7 cellular contexts compared by ENCODE assay signal in the genomic region with DNA sequence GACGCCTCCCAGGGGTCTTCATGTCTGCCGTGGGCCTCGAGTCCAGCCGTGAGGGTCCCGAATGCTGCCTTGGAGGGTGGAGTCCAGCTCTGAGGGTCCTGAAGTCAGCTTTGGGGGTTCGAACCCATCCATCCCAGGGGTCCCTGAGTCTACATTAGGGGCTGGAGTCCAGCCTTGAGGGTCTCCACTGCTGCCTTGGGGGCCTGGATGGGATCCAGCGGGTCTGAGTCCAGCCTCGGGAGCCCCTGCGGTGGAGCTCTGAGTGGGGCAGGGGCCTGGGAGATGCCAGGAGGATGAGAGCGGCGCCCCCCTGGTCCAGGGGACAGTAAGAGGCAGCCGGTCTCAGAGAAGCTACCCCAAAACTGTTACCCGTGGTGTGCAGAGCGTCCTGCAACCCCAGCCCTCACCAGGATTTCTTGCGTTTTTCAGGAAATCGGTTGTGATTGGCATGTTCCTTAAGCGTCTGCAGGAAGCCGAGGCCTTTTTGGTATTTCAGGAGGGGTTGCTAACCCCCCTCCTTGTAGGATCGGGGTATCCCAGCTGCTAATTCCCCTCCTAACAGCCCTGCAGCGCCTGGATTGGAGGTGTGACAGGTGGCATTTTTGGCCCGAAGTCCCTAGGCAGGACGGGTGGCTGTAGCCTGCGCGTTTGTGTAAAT. TPM values are rescaled to one million over a fixed set of nuclear protein-coding genes. Genes with fewer than 3 reads are reported as not detected.
DNase-seq lines count a peak whose midpoint lies in the region; ATAC-seq, FAIRE-seq and TF ChIP-seq lines count a peak whose summit lies in the region.

No MANE protein-coding gene starts in this region.

- ATAC-seq in K562 (no peak), HepG2 (no peak), GM21786 (IDR thresholded peaks at IDR 0.05; ENCODE audit: unreplicated experiment) (no peak), HG02840 (IDR thresholded peaks at IDR 0.05; ENCODE audit: low FRiP score, unreplicated experiment) (no peak)

- intact Hi-C loops in K562 (cut with micrococcal nuclease): loop anchor here (10.0 kb wide), 1 partner anchor 65 kb away; the partner anchor contains the start of gene PPP2R3B
- intact Hi-C loops in HepG2 (cut with micrococcal nuclease; ENCODE audit: unreplicated experiment): loop anchor here (10.0 kb wide), 1 partner anchor 55 kb away; no protein-coding TSS in a partner anchor

- no peak for TF ChIP-seq RAD21 in K562 (CRISPR knock-in tag; conservative IDR thresholded peaks at IDR 0.05 in 1 of 2, IDR thresholded peaks at IDR 0.05 in 1 of 2)
- TF ChIP-seq RAD21 in HepG2 (CRISPR knock-in tag; IDR thresholded peaks at IDR 0.05): no peak

- TF ChIP-seq POLR2A in K562 (conservative IDR thresholded peaks at IDR 0.05) (no peak), HepG2 (IDR thresholded peaks at IDR 0.05; ENCODE audit: insufficient read depth in 1 of 2, low read depth in 2 of 2, low read length in 2 of 2) (no peak)

- H3K9me1 ChIP-seq in K562 (ENCODE audit: control insufficient read depth, insufficient read depth, low read length): no peaks in the 10 kb centered on the region

- peak overlapping the region; percentile 48; the same call in 1 of the 2 replicates for H3K4me2 ChIP-seq in KMS-11
- peak overlapping the region; percentile 73 for H3K4me2 ChIP-seq in K562 (ENCODE audit: insufficient read depth, low read length)
- peak overlapping the region; percentile 92 for H3K4me2 ChIP-seq in HepG2 (ENCODE audit: low read depth, low read length)

- TF ChIP-seq CTCF in KMS-11 (conservative IDR thresholded peaks at IDR 0.05; ENCODE audit: low read depth, low read length) (no peak), K562 (IDR thresholded peaks at IDR 0.05 in 2 of 3, conservative IDR thresholded peaks at IDR 0.05 in 1 of 3; ENCODE audit: insufficient read depth in 2 of 3, low read depth in 1 of 3, low read length in 3 of 3) (no peak), HepG2 (CRISPR knock-in tag; IDR thresholded peaks at IDR 0.05) (no peak)

- no TSS peak for BruUV-seq in K562 (replicated peaks; lab: Mats Ljungman, UMichigan)
- TSS peak; percentile 28 for BruUV-seq in HepG2 (replicated peaks; lab: Mats Ljungman, UMichigan)

- H3K27ac ChIP-seq in KMS-11 (no peak overlapping the region), K562 (ENCODE audit: extremely low read depth, low read depth, low read length) (peak overlapping the region; percentile 87; the same call in 2 of the 3 replicates), HepG2 (ENCODE audit: extremely low read length, insufficient read depth, low read length) (no peak overlapping the region), thymus (ENCODE audit: low read depth) (no peak overlapping the region)

- H3K9me3 ChIP-seq in K562 (replicated peaks; ENCODE audit: control insufficient read depth, insufficient read depth, low read depth, low read length): no peaks in the 10 kb centered on the region
- no peaks in the 10 kb centered on the region for H3K9me3 ChIP-seq in HepG2 (ENCODE audit: low read length)
- no peaks in the 10 kb centered on the region for H3K9me3 ChIP-seq in thymus (ENCODE audit: control insufficient read depth)

- CTCF ChIA-PET in K562 (lab: Yijun Ruan, JAX; ENCODE audit: low intra/inter-chr PET ratio): no interaction called here
- CTCF ChIA-PET in HepG2 (lab: Yijun Ruan, JAX; ENCODE audit: low intra/inter-chr PET ratio, low total read pairs): no interaction called here

- FAIRE-seq in K562 (lab: Jason Lieb, UNC) (no peak), HepG2 (lab: Jason Lieb, UNC) (no peak)

- H3K9ac ChIP-seq in KMS-11 (peak overlapping the region; percentile 81; the same call in 1 of the 2 replicates), K562 (ENCODE audit: insufficient read depth in 1 of 2, low read depth in 2 of 2, low read length in 2 of 2) (peak overlapping the region; percentile 87 to 95), HepG2 (ENCODE audit: insufficient read depth, low read depth, low read length) (peak overlapping the region; percentile 92)

- in situ Hi-C loops in K562 (cut with MboI) (no loop called here), HepG2 (cut with HindIII; ENCODE audit: extremely low pct_ligation_motif_present, low pct_unique_long_range_greater_than_20kb) (no loop called here)

- H2AFZ ChIP-seq in KMS-11 (ENCODE audit: low read depth) (no peak overlapping the region), K562 (ENCODE audit: low read depth, low read length) (no peak overlapping the region), HepG2 (ENCODE audit: low read length) (no peak overlapping the region)

- DNase-seq in K562 (ENCODE audit: extremely low read depth in 1 of 4, low spot score in 3 of 4): peak in 1 of 4 experiments; percentile 25
- DNase-seq in HepG2 (ENCODE audit: low spot score): no peak
- no peak for DNase-seq in cerebellar nuclear complex (lab: John Stamatoyannopoulos, UW)

- POLR2A ChIA-PET in K562 (lab: Yijun Ruan, JAX): no interaction called here
- POLR2A ChIA-PET in HepG2 (lab: Yijun Ruan, JAX): no interaction called here

- no peaks in the 10 kb centered on the region for H3K27me3 ChIP-seq in KMS-11 (ENCODE audit: insufficient read depth, low read depth)
- no peaks in the 10 kb centered on the region for H3K27me3 ChIP-seq in K562 (ENCODE audit: control insufficient read depth in 2 of 2, insufficient read depth in 2 of 2, low read length in 2 of 2)
- H3K27me3 ChIP-seq in HepG2 (ENCODE audit: control insufficient read depth in 1 of 2, insufficient read depth in 2 of 2, low read length in 2 of 2): no peaks in the 10 kb centered on the region
- H3K27me3 ChIP-seq in thymus (ENCODE audit: control insufficient read depth, insufficient read depth): no peaks in the 10 kb centered on the region

- no peak for TF ChIP-seq EP300 in K562 (IDR thresholded peaks at IDR 0.05; ENCODE audit: low read length)
- no peak for TF ChIP-seq EP300 in HepG2 (IDR thresholded peaks at IDR 0.05; ENCODE audit: low read depth in 2 of 2, low read length in 2 of 2)
- no peak for TF ChIP-seq EP300 in HepG2 (CRISPR knock-in tag; IDR thresholded peaks at IDR 0.05; ENCODE audit: borderline replicate concordance)

- WGBS in K562 (ENCODE audit: insufficient coverage, low coverage, missing lambda C conversion rate): 2% methylated on average over 18 of the region's 24 CpGs
- WGBS in HepG2 (ENCODE audit: low lambda C conversion rate): 8% methylated on average over 12 of the region's 24 CpGs
- 6% methylated on average over 24 of the region's 24 CpGs for WGBS in thymus

- H4K20me1 ChIP-seq in KMS-11 (ENCODE audit: insufficient read depth): no peaks in the 10 kb centered on the region
- H4K20me1 ChIP-seq in K562 (replicated peaks; ENCODE audit: control insufficient read depth, insufficient read depth, low read length): no peaks in the 10 kb centered on the region
- peaks cover 6% of the 10 kb centered on the region; the same call in 1 of the 2 replicates for H4K20me1 ChIP-seq in HepG2 (ENCODE audit: insufficient read depth, low read length)

- no peaks in the 10 kb centered on the region for H3K79me2 ChIP-seq in KMS-11 (ENCODE audit: insufficient read depth, low read depth)
- H3K79me2 ChIP-seq in K562 (ENCODE audit: control insufficient read depth, insufficient read depth, low read length): peaks cover 30% of the 10 kb centered on the region
- peaks cover 9% of the 10 kb centered on the region for H3K79me2 ChIP-seq in HepG2 (ENCODE audit: insufficient read depth, low read length)

- H3K4me1 ChIP-seq in KMS-11 (ENCODE audit: low read depth, poor library complexity, severe bottlenecking) (no peaks in the 10 kb centered on the region), K562 (replicated peaks in 1 of 2; ENCODE audit: control insufficient read depth in 2 of 2, insufficient read depth in 2 of 2, low read length in 2 of 2) (peaks cover 5 to 39% of the 10 kb centered on the region in 2 experiments; a peak in 4 of 5 replicates), HepG2 (ENCODE audit: insufficient read depth, low read length) (peaks cover 39% of the 10 kb centered on the region), thymus (ENCODE audit: control insufficient read depth, insufficient read depth, low read length) (peaks cover 14% of the 10 kb centered on the region)

- no peak overlapping the region for H3K4me3 ChIP-seq in KMS-11 (IDR thresholded peaks at IDR 0.05; ENCODE audit: insufficient read depth, low read depth, low read length)
- peak overlapping the region; percentile 75 for H3K4me3 ChIP-seq in K562
- H3K4me3 ChIP-seq in HepG2 (replicated peaks in 1 of 3; ENCODE audit: insufficient read depth in 1 of 3, low read depth in 2 of 3, low read length in 3 of 3): peak overlapping the region; percentile 73 to 88 (median 83)
- H3K4me3 ChIP-seq in thymus (ENCODE audit: low read length): peak overlapping the region; percentile 99

- H3K36me3 ChIP-seq in KMS-11 (ENCODE audit: insufficient read depth) (no peaks in the 10 kb centered on the region), K562 (ENCODE audit: control insufficient read depth, insufficient read depth, low read length) (peaks cover 11% of the 10 kb centered on the region; the same call in 2 of the 3 replicates), HepG2 (replicated peaks in 1 of 2; ENCODE audit: control insufficient read depth in 1 of 2, insufficient read depth in 2 of 2, low read length in 2 of 2) (peaks cover 3 to 15% of the 10 kb centered on the region in 2 experiments; a peak in 3 of 5 replicates), thymus (ENCODE audit: control insufficient read depth, insufficient read depth) (peaks cover 16% of the 10 kb centered on the region)

RNA-seq across cellular contexts. Expression of gene GTPBP6, which starts 1.7 kb away (rescaled TPM):
- 8.2 and 16.9 TPM in 2 replicates for total RNA-seq in K562 (2011; cell fraction: chromatin; rRNA removed; ENCODE audit: low replicate concordance)
- total RNA-seq in K562 (2011; cell fraction: nucleolus; rRNA removed): 12.7 and 13.9 TPM in 2 replicates
- total RNA-seq in K562 (2011; cell fraction: nucleoplasm; rRNA removed): 7.4 and 11.1 TPM in 2 replicates
- total RNA-seq in K562 (2014; rRNA removed): 28.6 and 34.9 TPM in 2 replicates
- total RNA-seq in K562 (2014; rRNA removed; fragmentation: Illumina TruSeq; extraction: Trizol): 1.8 and 2.7 TPM in 2 replicates
- 11.6 and 13.3 TPM in 2 replicates for total RNA-seq in K562 (2015; rRNA removed; fragmentation: Illumina TruSeq; extraction: Trizol)
- 34.1 and 35.2 TPM in 2 replicates for total RNA-seq in K562 (2021)
- 8.0 and 13.2 TPM in 2 replicates for polyA plus RNA-seq in K562 (2011; rRNA removed)
- 11.9 and 25.0 TPM in 2 replicates for polyA plus RNA-seq in K562 (2011; cell fraction: cytosol; rRNA removed)
- polyA plus RNA-seq in K562 (2011; cell fraction: nucleus; rRNA removed): 21.1 and 25.4 TPM in 2 replicates
- polyA plus RNA-seq in K562 (2012): 18.5 and 21.7 TPM in 2 replicates
- polyA plus RNA-seq in K562 (2014; fragmentation: Illumina TruSeq; extraction: Trizol): 4.7 and 14.6 TPM in 2 replicates
- polyA plus RNA-seq in K562 (2014; fragmentation: Nextera tagmentation; extraction: Ambion mirVana): under 1 TPM; 0.24 to 0.50 TPM
- polyA plus RNA-seq in K562 (2014; rRNA removed): 23.7 and 26.4 TPM in 2 replicates
- polyA minus RNA-seq in K562 (2011; rRNA and poly(A)+ RNA removed): 4.6 and 6.0 TPM in 2 replicates
- 8.3 and 9.6 TPM in 2 replicates for polyA minus RNA-seq in K562 (2011; cell fraction: cytosol; rRNA and poly(A)+ RNA removed)
- polyA minus RNA-seq in K562 (2011; cell fraction: nucleus; rRNA and poly(A)+ RNA removed): 5.1 and 5.6 TPM in 2 replicates
- total RNA-seq in HepG2 (2016; rRNA removed; fragmentation: Illumina TruSeq; extraction: Trizol): 35.6 and 39.6 TPM in 2 replicates
- 33.9 and 34.6 TPM in 2 replicates for total RNA-seq in HepG2 (2016; cell fraction: cytosol; rRNA removed; fragmentation: Illumina TruSeq; extraction: Trizol; ENCODE audit: low read depth)
- 32.3 and 41.0 TPM in 2 replicates for total RNA-seq in HepG2 (2016; cell fraction: insoluble cytoplasmic fraction; rRNA removed; fragmentation: Illumina TruSeq; extraction: Trizol)
- total RNA-seq in HepG2 (2016; cell fraction: membrane; rRNA removed; fragmentation: Illumina TruSeq; extraction: Trizol): 50.6 and 52.4 TPM in 2 replicates
- total RNA-seq in HepG2 (2016; cell fraction: nucleus; rRNA removed; fragmentation: Illumina TruSeq; extraction: Trizol): 17.0 and 20.4 TPM in 2 replicates
- 20.2 and 22.1 TPM in 2 replicates for polyA plus RNA-seq in HepG2 (2011; rRNA removed)
- 18.4 and 31.3 TPM in 2 replicates for polyA plus RNA-seq in HepG2 (2011; cell fraction: cytosol; rRNA removed)
- 29.4 and 36.8 TPM in 2 replicates for polyA plus RNA-seq in HepG2 (2011; cell fraction: nucleus; rRNA removed)
- 16.6 and 18.3 TPM in 2 replicates for polyA plus RNA-seq in HepG2 (2012)
- 46.6 and 50.3 TPM in 2 replicates for polyA plus RNA-seq in HepG2 (2016; cell fraction: cytosol; fragmentation: Illumina TruSeq; extraction: Trizol; ENCODE audit: low read depth)
- 38.1 and 42.7 TPM in 2 replicates for polyA plus RNA-seq in HepG2 (2016; cell fraction: insoluble cytoplasmic fraction; fragmentation: Illumina TruSeq; extraction: Trizol; ENCODE audit: low read depth)
- 50.6 and 54.4 TPM in 2 replicates for polyA plus RNA-seq in HepG2 (2016; cell fraction: membrane; fragmentation: Illumina TruSeq; extraction: Trizol; ENCODE audit: low read depth)
- 41.5 and 48.9 TPM in 2 replicates for polyA plus RNA-seq in HepG2 (2016; cell fraction: nucleus; fragmentation: Illumina TruSeq; extraction: Trizol; ENCODE audit: insufficient read depth, low read depth)
- 14.7 and 27.7 TPM in 2 replicates for polyA minus RNA-seq in HepG2 (2011; rRNA and poly(A)+ RNA removed; ENCODE audit: low replicate concordance)
- polyA minus RNA-seq in HepG2 (2011; cell fraction: cytosol; rRNA and poly(A)+ RNA removed): 10.6 and 14.2 TPM in 2 replicates
- 4.7 and 7.2 TPM in 2 replicates for polyA minus RNA-seq in HepG2 (2011; cell fraction: nucleus; rRNA and poly(A)+ RNA removed)
- 64.9 TPM for polyA plus RNA-seq in thymus

RNA-seq across cellular contexts. Expression of gene PLCXD1, which starts 39.1 kb away (rescaled TPM):
- 52.4 and 139 TPM in 2 replicates for total RNA-seq in K562 (2011; cell fraction: chromatin; rRNA removed; ENCODE audit: low replicate concordance)
- total RNA-seq in K562 (2011; cell fraction: nucleolus; rRNA removed): 83.4 and 116 TPM in 2 replicates
- total RNA-seq in K562 (2011; cell fraction: nucleoplasm; rRNA removed): 77.7 and 93.6 TPM in 2 replicates
- total RNA-seq in K562 (2014; rRNA removed) (43.8 and 63.8 TPM in 2 replicates), K562 (2014; rRNA removed; fragmentation: Illumina TruSeq; extraction: Trizol) (10.8 and 12.2 TPM in 2 replicates), K562 (2015; rRNA removed; fragmentation: Illumina TruSeq; extraction: Trizol) (26.0 and 27.3 TPM in 2 replicates), K562 (2021) (50.5 and 52.6 TPM in 2 replicates), HepG2 (2016; rRNA removed; fragmentation: Illumina TruSeq; extraction: Trizol) (87.7 and 111 TPM in 2 replicates)
- polyA plus RNA-seq in K562 (2011; rRNA removed) (39.5 and 63.7 TPM in 2 replicates), K562 (2014; fragmentation: Illumina TruSeq; extraction: Trizol) (40.7 and 60.2 TPM in 2 replicates), K562 (2014; fragmentation: Nextera tagmentation; extraction: Ambion mirVana) (1 to 10 TPM; 6.0 to 6.2 TPM), K562 (2014; rRNA removed) (57.0 and 60.2 TPM in 2 replicates), HepG2 (2011; rRNA removed) (153 and 202 TPM in 2 replicates), thymus (11.7 TPM)
- polyA plus RNA-seq in K562 (2011; cell fraction: cytosol; rRNA removed): 70.2 and 75.4 TPM in 2 replicates
- polyA plus RNA-seq in K562 (2011; cell fraction: nucleus; rRNA removed): 99.5 and 137 TPM in 2 replicates
- 42.8 and 49.2 TPM in 2 replicates for polyA plus RNA-seq in K562 (2012)
- 27.5 and 36.2 TPM in 2 replicates for polyA minus RNA-seq in K562 (2011; rRNA and poly(A)+ RNA removed)
- 64.6 and 108 TPM in 2 replicates for polyA minus RNA-seq in K562 (2011; cell fraction: cytosol; rRNA and poly(A)+ RNA removed)
- 37.3 and 47.7 TPM in 2 replicates for polyA minus RNA-seq in K562 (2011; cell fraction: nucleus; rRNA and poly(A)+ RNA removed)
- 14.7 and 15.6 TPM in 2 replicates for total RNA-seq in HepG2 (2016; cell fraction: cytosol; rRNA removed; fragmentation: Illumina TruSeq; extraction: Trizol; ENCODE audit: low read depth)
- total RNA-seq in HepG2 (2016; cell fraction: insoluble cytoplasmic fraction; rRNA removed; fragmentation: Illumina TruSeq; extraction: Trizol): 93.5 and 100 TPM in 2 replicates
- 44.6 and 46.3 TPM in 2 replicates for total RNA-seq in HepG2 (2016; cell fraction: membrane; rRNA removed; fragmentation: Illumina TruSeq; extraction: Trizol)
- total RNA-seq in HepG2 (2016; cell fraction: nucleus; rRNA removed; fragmentation: Illumina TruSeq; extraction: Trizol): 61.7 and 72.3 TPM in 2 replicates
- polyA plus RNA-seq in HepG2 (2011; cell fraction: cytosol; rRNA removed): 97.5 and 98.8 TPM in 2 replicates
- polyA plus RNA-seq in HepG2 (2011; cell fraction: nucleus; rRNA removed): 373 and 416 TPM in 2 replicates
- polyA plus RNA-seq in HepG2 (2012): 118 and 196 TPM in 2 replicates
- polyA plus RNA-seq in HepG2 (2016; cell fraction: cytosol; fragmentation: Illumina TruSeq; extraction: Trizol; ENCODE audit: low read depth): 10.9 TPM in 2 replicates
- 71.2 and 91.8 TPM in 2 replicates for polyA plus RNA-seq in HepG2 (2016; cell fraction: insoluble cytoplasmic fraction; fragmentation: Illumina TruSeq; extraction: Trizol; ENCODE audit: low read depth)
- 29.2 and 29.4 TPM in 2 replicates for polyA plus RNA-seq in HepG2 (2016; cell fraction: membrane; fragmentation: Illumina TruSeq; extraction: Trizol; ENCODE audit: low read depth)
- 178 and 219 TPM in 2 replicates for polyA plus RNA-seq in HepG2 (2016; cell fraction: nucleus; fragmentation: Illumina TruSeq; extraction: Trizol; ENCODE audit: insufficient read depth, low read depth)
- polyA minus RNA-seq in HepG2 (2011; rRNA and poly(A)+ RNA removed; ENCODE audit: low replicate concordance): 70.5 and 467 TPM in 2 replicates
- 116 and 195 TPM in 2 replicates for polyA minus RNA-seq in HepG2 (2011; cell fraction: cytosol; rRNA and poly(A)+ RNA removed)
- polyA minus RNA-seq in HepG2 (2011; cell fraction: nucleus; rRNA and poly(A)+ RNA removed): 115 and 118 TPM in 2 replicates
